In the genomic region with DNA sequence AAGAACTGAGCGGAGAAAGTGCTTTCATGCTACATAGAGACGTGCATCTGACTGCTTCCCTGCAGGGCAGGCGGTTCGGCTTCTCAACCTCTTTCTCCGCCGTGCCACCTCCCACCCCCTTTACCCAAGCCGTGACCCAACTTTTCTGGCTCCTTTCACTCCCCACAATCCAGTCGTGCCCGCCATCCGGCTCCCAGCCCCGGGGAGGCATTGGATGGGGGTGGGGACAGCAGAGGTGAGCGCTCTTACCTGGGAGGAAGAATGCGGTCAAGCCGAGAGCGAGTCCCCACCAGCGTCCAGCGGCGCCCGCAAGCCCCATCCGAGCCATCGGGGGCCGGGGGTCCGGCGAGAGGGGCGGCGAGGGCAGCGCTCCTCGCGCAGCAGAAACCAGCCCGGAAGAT, we compare ENCODE assay signal across 8 cellular contexts. TPM values are rescaled to one million over a fixed set of nuclear protein-coding genes. Genes with fewer than 3 reads are reported as not detected.
DNase-seq lines count a peak whose midpoint lies in the region; ATAC-seq, FAIRE-seq and TF ChIP-seq lines count a peak whose summit lies in the region.

No MANE protein-coding gene starts in this region.

- POLR2A ChIA-PET in Caco-2 (lab: Charles Lee), result no interaction called here

- DNase-seq in Caco-2 (peak; percentile 48 to 49), HTR-8/SVneo (ENCODE audit: insufficient read length, low spot score) (peak; percentile 22), astrocyte of the hippocampus (ENCODE audit: low read depth, low spot score) (peak; percentile 40), right lobe of liver (peak in 1 of 3 donors; percentile 59), transverse colon (peak; percentile 25), SW480 (ENCODE audit: low spot score) (no peak), GM12891 (ENCODE audit: insufficient read length, low spot score) (no peak), DMS153 treated with DMSO at 0.1 percent for 48 hours (lab: John Stamatoyannopoulos, UW; ENCODE audit: unreplicated experiment) (no peak)

- H3K27me3 ChIP-seq in Caco-2 (replicated peaks; ENCODE audit: control insufficient read depth, insufficient read depth, low read length) (no peaks in the 10 kb centered on the region), right lobe of liver (no peaks in the 10 kb centered on the region), transverse colon (no peaks in the 10 kb centered on the region)

- H3K27ac ChIP-seq in right lobe of liver, result peak overlapping the region in 2 of 3 donors; percentile 65 to 71
- H3K27ac ChIP-seq in transverse colon, result peak overlapping the region; percentile 91 to 97 (median 93)

- no TSS peak for BruUV-seq in Caco-2 (replicated peaks; lab: Mats Ljungman, UMichigan)

- under 1% methylated on average over 25 of the region's 30 CpGs for WGBS in right lobe of liver (ENCODE audit: insufficient coverage, low coverage, low lambda C conversion rate, missing lambda C conversion rate)
- 0 to 2% methylated on average over 5 to 30 of the region's 30 CpGs for WGBS in transverse colon (ENCODE audit: low coverage in 1 of 2), 2 donors

- H3K4me3 ChIP-seq in Caco-2 (ENCODE audit: low read depth, low read length) (peak overlapping the region; percentile 87), right lobe of liver (peak overlapping the region; percentile 66 to 80 (median 80)), transverse colon (peak overlapping the region; percentile 65 to 91 (median 78))

- no peaks in the 10 kb centered on the region for H3K9me3 ChIP-seq in Caco-2
- H3K9me3 ChIP-seq in right lobe of liver, result no peaks in the 10 kb centered on the region
- H3K9me3 ChIP-seq in transverse colon, result no peaks in the 10 kb centered on the region

- TF ChIP-seq EP300 in transverse colon (IDR thresholded peaks at IDR 0.05; ENCODE audit: low read depth), result no peak

- peak overlapping the region; percentile 15 for H3K27ac Mint-ChIP-seq in Caco-2 (ENCODE audit: unreplicated experiment)

- ATAC-seq in right lobe of liver, result peak; percentile 2 to 11 (median 4)

- in situ Hi-C loops in transverse colon (cut with MboI; ENCODE audit: low pct_ligation_motif_present in 1 of 4, low pct_unique_long_range_greater_than_20kb in 1 of 4, low sequenced_read_pairs in 3 of 4), result no loop called here

- H3K9me3 Mint-ChIP-seq in Caco-2 (ENCODE audit: unreplicated experiment), result no peaks in the 10 kb centered on the region

- 0 out of 2 replicates have a peak, but pooled peaks cover 1% of the 10 kb centered on the region for H3K36me3 ChIP-seq in Caco-2 (ENCODE audit: control insufficient read depth, insufficient read depth, low read length)
- no peaks in the 10 kb centered on the region for H3K36me3 ChIP-seq in right lobe of liver
- no peaks in the 10 kb centered on the region for H3K36me3 ChIP-seq in transverse colon

- peaks cover 29% of the 10 kb centered on the region for H3K4me1 Mint-ChIP-seq in Caco-2 (ENCODE audit: low read depth, unreplicated experiment)

- peaks cover 6% of the 10 kb centered on the region for H3K36me3 Mint-ChIP-seq in Caco-2 (ENCODE audit: insufficient read depth, unreplicated experiment)

- TF ChIP-seq CTCF in Caco-2 (IDR thresholded peaks at IDR 0.05; ENCODE audit: insufficient read depth in 1 of 2, low read depth in 1 of 2, low read length in 1 of 2, severe bottlenecking in 1 of 2, unreplicated experiment in 1 of 2) (no peak), right lobe of liver (IDR thresholded peaks at IDR 0.05) (no peak), transverse colon (IDR thresholded peaks at IDR 0.05) (no peak)

- intact Hi-C loops in Caco-2 (cut with micrococcal nuclease; ENCODE audit: unreplicated experiment) (loop anchor here (5.0 kb wide), 1 partner anchor 46 kb away; no protein-coding TSS in a partner anchor), right lobe of liver (cut with DNase I) (loop anchor here in 1 of 2 donors (5.0 kb wide), 1 partner anchor 56 kb away; no protein-coding TSS in a partner anchor), transverse colon (cut with DNase I; ENCODE audit: low total_unique reads) (loop anchor here (2.0 kb wide), 1 partner anchor 61 kb away; no protein-coding TSS in a partner anchor)

- TF ChIP-seq POLR2A in right lobe of liver (IDR thresholded peaks at IDR 0.05) (no peak), transverse colon (IDR thresholded peaks at IDR 0.05) (no peak), GM12891 (IDR thresholded peaks at IDR 0.05; ENCODE audit: low read depth, low read length) (no peak)

- H3K4me1 ChIP-seq in Caco-2 (peaks cover 32% of the 10 kb centered on the region), right lobe of liver (peaks cover 0 to 17% (median 5%) of the 10 kb centered on the region in 4 donors), transverse colon (peaks cover 11 to 40% (median 33%) of the 10 kb centered on the region in 4 donors)

- CTCF ChIA-PET in Caco-2 (lab: Charles Lee), result interaction anchor here (2.1 to 3.0 kb wide), 2 partner anchors 15 to 26 kb away, joined by 11 to 40 read pairs; no protein-coding TSS in a partner anchor

- H3K27me3 Mint-ChIP-seq in Caco-2 (ENCODE audit: insufficient read depth, unreplicated experiment), result no peaks in the 10 kb centered on the region

- FAIRE-seq in HTR-8/SVneo (lab: Jason Lieb, UNC), result no peak
- FAIRE-seq in GM12891 (lab: Jason Lieb, UNC), result no peak

- H3K4me3 Mint-ChIP-seq in Caco-2 (ENCODE audit: unreplicated experiment), result peak overlapping the region; percentile 89

TF ChIP-seq in GM12891, 5 proteins besides CTCF, POLR2A, EP300 and RAD21:
- no peak for TF ChIP-seq PAX5 (IDR thresholded peaks at IDR 0.05; ENCODE audit: insufficient read depth, low read length, severe bottlenecking)
- no peak for TF ChIP-seq POLR2AphosphoS5 (IDR thresholded peaks at IDR 0.05; ENCODE audit: low read depth, low read length)

RNA-seq across cellular contexts. Expression of gene NECTIN1, which starts 0.8 kb away (rescaled TPM):
- 60.1 and 63.6 TPM in 2 replicates for total RNA-seq in Caco-2 (2022)
- 1 to 10 TPM; 4.3 to 8.4 (median 6.1) TPM for total RNA-seq in right lobe of liver
- total RNA-seq in transverse colon, result 10 to 100 TPM; 11.0 to 71.2 (median 12.6) TPM
- polyA plus RNA-seq in GM12891 (2012; ENCODE audit: low read depth, missing spikeins), result 5.6 TPM

Comparison
In these comparisons a context has a peak if more than half of its experiments do, and no peak if none do; other contexts are left out.
1. DNase-seq: peak in Caco-2 (2 of 2), HTR-8/SVneo (single experiment), astrocyte of the hippocampus (single experiment) and transverse colon (single experiment); none in SW480 (single experiment), GM12891 (single experiment) and DMS153 treated with DMSO at 0.1 percent for 48 hours (single experiment).
2. Peak in every context shown above with its lines, with median percentiles within 50 percentile points of each other: H3K4me3 ChIP-seq.